28 cellular contexts compared by ENCODE assay signal in the genomic region with DNA sequence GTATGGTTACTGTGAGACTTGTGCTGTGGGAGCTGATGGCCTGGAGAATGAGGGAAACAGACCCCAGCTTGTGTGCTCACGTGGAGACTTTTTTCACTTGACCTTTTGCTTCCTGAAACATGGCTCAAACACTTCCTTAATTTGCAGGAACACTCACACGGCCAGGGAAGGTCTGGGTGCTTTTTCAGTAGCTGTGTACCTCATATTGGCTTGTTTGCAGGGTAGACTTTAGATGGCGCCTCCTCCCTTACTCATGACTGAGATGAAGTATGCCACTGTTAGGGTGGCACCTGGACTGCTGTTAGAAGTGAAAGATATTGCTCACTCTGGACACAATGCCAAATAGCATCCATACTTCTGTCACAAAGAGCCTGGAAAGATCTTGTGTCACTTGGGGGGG.
DNase-seq lines count a peak whose midpoint lies in the region; ATAC-seq, FAIRE-seq and TF ChIP-seq lines count a peak whose summit lies in the region.
"Had no signal": no experiment of that assay in that cellular context is flagged by ENCODE, and none has a peak within 500 bp of the region (broad histone marks: within the 10 kb centered on the region; RNA-seq: fewer than 3 reads in every experiment).

No MANE protein-coding gene starts in this region.

- H4K20me1 ChIP-seq in keratinocyte (ENCODE audit: control insufficient read depth, extremely low read depth, insufficient read depth, low read length) = no peaks in the 10 kb centered on the region

- H3K4me1 ChIP-seq in keratinocyte (ENCODE audit: control insufficient read depth, extremely low read depth, insufficient read depth, low read length) (no peaks in the 10 kb centered on the region), prostate gland (replicated peaks) (no peaks in the 10 kb centered on the region)
- H3K4me1 ChIP-seq: suprapubic skin had no signal

- H3K27me3 ChIP-seq in keratinocyte (ENCODE audit: control insufficient read depth, extremely low read depth, insufficient read depth, low read length) = no peaks in the 10 kb centered on the region
- no peaks in the 10 kb centered on the region for H3K27me3 ChIP-seq in prostate gland (replicated peaks; ENCODE audit: insufficient read depth)
- H3K27me3 ChIP-seq: suprapubic skin had no signal

- no peak overlapping the region for H3K4me2 ChIP-seq in keratinocyte (ENCODE audit: control insufficient read depth, extremely low read depth, insufficient read depth, low read depth, low read length)

- FAIRE-seq in keratinocyte (lab: Jason Lieb, UNC) = peak; percentile 49
- FAIRE-seq: frontal cortex, GM12891, islet of Langerhans had no signal

- H3K36me3 ChIP-seq in keratinocyte (ENCODE audit: control insufficient read depth in 2 of 2, extremely low read depth in 1 of 2, insufficient read depth in 2 of 2, low read length in 2 of 2) = no peaks in the 10 kb centered on the region
- H3K36me3 ChIP-seq in prostate gland = no peaks in the 10 kb centered on the region
- H3K36me3 ChIP-seq: suprapubic skin had no signal

- 71% methylated on average over 3 of the region's 3 CpGs for WGBS in prostate gland

- ATAC-seq in HG03196 (IDR thresholded peaks at IDR 0.05; ENCODE audit: unreplicated experiment) = no peak
- ATAC-seq: activated CD8-positive, alpha-beta T cell treated with anti-CD3 and anti-CD28 coated beads, Interleukin-2, amount 10 ng/mL, durations not matched to agents 7 days and 5 days; activated T-cell treated with anti-CD3 and anti-CD28 coated beads, Interleukin-2, amount 50 U/mL, for 4 hours; naive thymus-derived CD8-positive, alpha-beta T cell; right cardiac atrium had no signal

- H3K9me3 ChIP-seq in keratinocyte (ENCODE audit: control insufficient read depth, low read depth, low read length) (no peaks in the 10 kb centered on the region), prostate gland (no peaks in the 10 kb centered on the region)
- H3K9me3 ChIP-seq: suprapubic skin had no signal

- no peak for TF ChIP-seq POLR2A in prostate gland (IDR thresholded peaks at IDR 0.05)

- dilution Hi-C loops in keratinocyte (cut with MboI; ENCODE audit: extremely low pct_ligation_motif_present, low sequenced_read_pairs) = loop anchor here (25.0 kb wide), 1 partner anchor 220 kb away; no protein-coding TSS in a partner anchor

- no peak overlapping the region for H3K27ac Mint-ChIP-seq in HFFc6
- H3K27ac Mint-ChIP-seq: activated CD8-positive, alpha-beta T cell treated with anti-CD3 and anti-CD28 coated beads, Interleukin-2, amount 10 ng/mL, durations not matched to agents 7 days and 5 days; CD8-positive, alpha-beta memory T cell; memory B cell; naive thymus-derived CD8-positive, alpha-beta T cell had no signal

- peak; percentile 16 for DNase-seq in Ammon's horn (ENCODE audit: low spot score)
- no peak for DNase-seq in HFFc6
- DNase-seq in UCSD-AML1 (lab: John Stamatoyannopoulos, UW; ENCODE audit: unreplicated experiment) = peak; percentile 46
- DNase-seq in keratinocyte (ENCODE audit: low read depth, low spot score) = no peak
- DNase-seq in prostate gland (ENCODE audit: low spot score) = no peak
- no peak for DNase-seq in ACHN
- DNase-seq: activated CD8-positive, alpha-beta T cell treated with anti-CD3 and anti-CD28 coated beads, Interleukin-2, amount 10 ng/mL, durations not matched to agents 7 days and 5 days; activated naive CD4-positive, alpha-beta T cell treated with Interleukin-2 at 50 U/mL for 16 hours; activated T-cell treated with anti-CD3 and anti-CD28 coated beads, Interleukin-2, amount 50 U/mL, for 4 hours; amygdala; caudate nucleus; CD8-positive, alpha-beta memory T cell; GOT3; hippocampal formation; naive thymus-derived CD8-positive, alpha-beta T cell; NCI-H1092; NCI-H2081; NCI-H510A; right cardiac atrium; Right ventricle myocardium superior; T-helper 1 cell had no signal

- no peaks in the 10 kb centered on the region for H3K79me2 ChIP-seq in keratinocyte (ENCODE audit: control insufficient read depth, insufficient read depth, low read length)

- peaks cover 23% of the 10 kb centered on the region for H3K4me1 Mint-ChIP-seq in HFFc6 (ENCODE audit: low read depth)
- H3K4me1 Mint-ChIP-seq: CD8-positive, alpha-beta memory T cell; memory B cell; naive thymus-derived CD8-positive, alpha-beta T cell had no signal

- H3K4me3 ChIP-seq in keratinocyte (ENCODE audit: control insufficient read depth in 2 of 3, extremely low read depth in 1 of 3, insufficient read depth in 2 of 3, low read depth in 1 of 3, low read length in 3 of 3) = no peak overlapping the region
- H3K4me3 ChIP-seq in prostate gland = no peak overlapping the region
- H3K4me3 ChIP-seq: suprapubic skin had no signal

- H3K27me3 Mint-ChIP-seq in HFFc6 (ENCODE audit: insufficient read depth) = peaks cover 5% of the 10 kb centered on the region; the same call in 1 of the 2 replicates

- H2AFZ ChIP-seq in keratinocyte (ENCODE audit: control insufficient read depth, low read length) = no peak overlapping the region

- in situ Hi-C loops in ACHN (cut with HindIII; ENCODE audit: low pct_ligation_motif_present, low pct_unique_long_range_greater_than_20kb, low sequenced_read_pairs) = no loop called here

- H3K27ac ChIP-seq in keratinocyte (ENCODE audit: control insufficient read depth, insufficient read depth, low read length) (no peak overlapping the region), prostate gland (no peak overlapping the region)
- H3K27ac ChIP-seq: epithelial cell of prostate, suprapubic skin had no signal

- no peak overlapping the region for H3K4me3 Mint-ChIP-seq in HFFc6
- H3K4me3 Mint-ChIP-seq: activated CD8-positive, alpha-beta T cell treated with anti-CD3 and anti-CD28 coated beads, Interleukin-2, amount 10 ng/mL, durations not matched to agents 7 days and 5 days; activated T-cell treated with anti-CD3 and anti-CD28 coated beads, Interleukin-2, amount 50 U/mL, for 4 hours; CD8-positive, alpha-beta memory T cell; memory B cell; naive thymus-derived CD8-positive, alpha-beta T cell had no signal

- intact Hi-C loops in prostate gland (cut with DNase I) = no loop called here

- H3K9me1 ChIP-seq in keratinocyte (ENCODE audit: control insufficient read depth, extremely low read depth, insufficient read depth, low read length) = no peaks in the 10 kb centered on the region

- TF ChIP-seq CTCF in HFFc6 (IDR thresholded peaks at IDR 0.05) (peak; percentile 36; the same call in 1 of the 2 replicates), keratinocyte (optimal IDR thresholded peaks at IDR 0.05 in 1 of 3, IDR thresholded peaks at IDR 0.05 in 1 of 3, conservative IDR thresholded peaks at IDR 0.05 in 1 of 3; ENCODE audit: extremely low read depth in 1 of 3, insufficient read depth in 2 of 3, low read length in 3 of 3) (peak; percentile 37 to 76 (median 45)), prostate gland (IDR thresholded peaks at IDR 0.05) (no peak)

- no peaks in the 10 kb centered on the region; the same call in 1 of the 2 replicates for H3K36me3 Mint-ChIP-seq in HFFc6 (ENCODE audit: low read depth)
- H3K36me3 Mint-ChIP-seq: CD8-positive, alpha-beta memory T cell; memory B cell; naive thymus-derived CD8-positive, alpha-beta T cell had no signal

- H3K9me3 Mint-ChIP-seq in HFFc6 = no peaks in the 10 kb centered on the region
- H3K9me3 Mint-ChIP-seq: CD8-positive, alpha-beta memory T cell; memory B cell; naive thymus-derived CD8-positive, alpha-beta T cell had no signal

- H3K9ac ChIP-seq in keratinocyte (ENCODE audit: control insufficient read depth, extremely low read depth, insufficient read depth, low read length) = no peak overlapping the region

Comparison
In these comparisons a context has a peak if more than half of its experiments do, and no peak if none do; other contexts are left out.
1. DNase-seq: peak in Ammon's horn (single experiment) and UCSD-AML1 (single experiment); none in HFFc6 (single experiment), keratinocyte (single experiment), prostate gland (single experiment) and ACHN (single experiment).
2. CTCF ChIP-seq: peak in HFFc6 (single experiment) and keratinocyte (3 of 3); none in prostate gland (0 of 4).